In the genomic region with DNA sequence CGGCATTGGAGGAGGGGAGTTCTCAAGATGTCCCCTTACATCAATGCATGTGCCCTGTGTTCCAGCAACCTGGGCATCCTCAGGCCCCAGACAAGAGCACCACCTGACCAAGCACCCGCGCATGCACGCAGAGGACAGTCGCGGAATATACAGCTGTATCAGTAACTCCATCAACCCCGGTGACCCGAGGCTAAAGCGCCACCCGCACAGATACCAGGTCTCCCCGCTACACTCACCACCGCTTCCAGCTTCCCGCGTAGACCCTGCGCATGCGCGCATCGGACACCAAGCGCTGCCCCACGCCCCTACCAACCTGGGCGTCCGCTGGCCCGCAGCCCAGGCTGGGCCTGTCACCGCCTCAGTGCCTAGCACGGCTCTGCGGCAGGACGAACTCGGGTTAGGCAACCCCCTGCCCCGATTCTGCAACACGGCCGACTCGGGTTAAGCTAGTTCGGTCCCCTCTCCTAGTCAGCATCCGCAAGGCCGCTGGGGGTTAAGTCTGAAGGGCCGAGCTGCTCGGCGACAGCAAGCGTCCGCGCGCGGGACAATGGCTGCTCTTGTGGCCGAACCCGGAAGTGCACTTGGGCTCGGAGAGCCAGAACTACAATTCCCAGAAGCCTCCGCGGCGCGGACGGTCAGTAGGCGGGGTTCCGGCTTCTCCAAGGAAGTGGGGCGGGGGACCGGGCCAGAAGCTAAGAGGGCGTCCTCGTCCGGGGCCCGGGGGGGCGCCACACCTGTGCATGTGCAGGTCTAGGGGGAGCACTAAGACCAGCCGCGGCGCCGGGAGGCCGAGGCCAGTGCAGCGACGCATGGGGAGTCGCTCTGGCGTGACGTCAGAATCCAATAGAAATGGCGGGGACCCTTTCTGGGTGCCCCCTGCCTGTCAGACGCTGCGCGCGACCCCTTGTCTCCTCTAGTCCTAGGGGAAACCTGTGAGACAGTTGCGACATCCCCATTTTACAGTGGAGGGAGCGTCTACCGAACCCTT, we compare ENCODE assay signal across 8 cellular contexts. TPM values are rescaled to one million over a fixed set of nuclear protein-coding genes. Genes with fewer than 3 reads are reported as not detected.
A peak's percentile ranks its signal among the peaks of the same experiment; 100 is the strongest.
DNase-seq lines count a peak whose midpoint lies in the region; ATAC-seq and TF ChIP-seq lines count a peak whose summit lies in the region.

A gene (minus strand): TSS at position 561 of the 988 bp plus-strand sequence. CDS start 3,188 bp downstream, outside the sequence.

- peak within 1 kb of the TSS; percentile 95 to 98 (median 97) for H3K4me3 Mint-ChIP-seq in CD4-positive, CD25-positive, alpha-beta regulatory T cell

- peaks cover 17 to 45% (median 24%) of the 10 kb centered on the region in 4 donors for H3K4me1 Mint-ChIP-seq in CD4-positive, CD25-positive, alpha-beta regulatory T cell

- peaks cover 6% of the 10 kb centered on the region for H3K27me3 Mint-ChIP-seq in CD4-positive, CD25-positive, alpha-beta regulatory T cell

- peak; percentile 74 for TF ChIP-seq POLR2A in right lobe of liver (IDR thresholded peaks at IDR 0.05)

- peaks cover 37 to 45% of the 10 kb centered on the region in 2 experiments for H3K9me3 ChIP-seq in CD4-positive, CD25-positive, alpha-beta regulatory T cell (ENCODE audit: control insufficient read depth in 2 of 2, low read length in 2 of 2)
- peaks cover 0 to 11% (median 0%) of the 10 kb centered on the region in 4 donors for H3K9me3 ChIP-seq in right lobe of liver

- intact Hi-C loops in right lobe of liver (cut with DNase I) = no loop called here

- 2% methylated on average over 13 of the region's 78 CpGs for WGBS in right lobe of liver (ENCODE audit: insufficient coverage, low coverage, low lambda C conversion rate, missing lambda C conversion rate)

- H3K27ac ChIP-seq in CD4-positive, CD25-positive, alpha-beta regulatory T cell (ENCODE audit: insufficient read depth, low read length, poor library complexity, severe bottlenecking) = peak within 1 kb of the TSS; percentile 81
- H3K27ac ChIP-seq in right lobe of liver = peak within 1 kb of the TSS; percentile 81 to 92 (median 85)

- TF ChIP-seq CTCF in right lobe of liver (IDR thresholded peaks at IDR 0.05) = peak; percentile 31 to 78 (median 45)

- peak; percentile 90 to 97 (median 94) for DNase-seq in CD4-positive, CD25-positive, alpha-beta regulatory T cell
- peak; percentile 100 for DNase-seq in NCI-H748 (lab: John Stamatoyannopoulos, UW; ENCODE audit: unreplicated experiment)
- DNase-seq in activated CD4-positive, alpha-beta T cell treated with anti-CD3 and anti-CD28 coated beads, Interleukin-2, amount 50 U/mL, for 4 hours = peak; percentile 93 to 94
- DNase-seq in dermis microvascular lymphatic vessel endothelial cell (ENCODE audit: low read depth in 2 of 2) = peak; percentile 89 to 94
- DNase-seq in right lobe of liver = peak; percentile 96 to 97 (median 97)
- peak; percentile 95 for DNase-seq in stimulated activated CD4-positive, alpha-beta T cell treated with anti-CD3 and anti-CD28 coated beads, Interleukin-4, amount 100 ng/mL, for 24 hours

- peaks cover 0 to 57% (median 15%) of the 10 kb centered on the region in 7 donors for H3K9me3 Mint-ChIP-seq in CD4-positive, CD25-positive, alpha-beta regulatory T cell

- peaks cover 39% of the 10 kb centered on the region for H3K36me3 Mint-ChIP-seq in CD4-positive, CD25-positive, alpha-beta regulatory T cell

- peak within 1 kb of the TSS; percentile 82 to 93 (median 86) for H3K27ac Mint-ChIP-seq in CD4-positive, CD25-positive, alpha-beta regulatory T cell

- H3K4me1 ChIP-seq in CD4-positive, CD25-positive, alpha-beta regulatory T cell (ENCODE audit: control insufficient read depth, insufficient read depth, low read length, poor library complexity, severe bottlenecking) = peaks cover 19% of the 10 kb centered on the region
- H3K4me1 ChIP-seq in right lobe of liver = peaks cover 0 to 10% (median 4%) of the 10 kb centered on the region in 4 donors

- ATAC-seq in CD4-positive, CD25-positive, alpha-beta regulatory T cell (ENCODE audit: low read depth in 2 of 2) = peak; percentile 92 to 93
- peak; percentile 83 for ATAC-seq in GM19372 (IDR thresholded peaks at IDR 0.05; ENCODE audit: low read depth, unreplicated experiment)
- peak; percentile 82 for ATAC-seq in HG03521 (IDR thresholded peaks at IDR 0.05; ENCODE audit: unreplicated experiment)
- peak; percentile 96 to 99 (median 97) for ATAC-seq in right lobe of liver

- H3K36me3 ChIP-seq in CD4-positive, CD25-positive, alpha-beta regulatory T cell (ENCODE audit: control insufficient read depth, insufficient read depth, low read length) = peaks cover 30% of the 10 kb centered on the region
- H3K36me3 ChIP-seq in right lobe of liver = peaks cover 0 to 14% (median 5%) of the 10 kb centered on the region in 4 donors

- peaks cover 5% of the 10 kb centered on the region for H3K27me3 ChIP-seq in CD4-positive, CD25-positive, alpha-beta regulatory T cell (ENCODE audit: control insufficient read depth, insufficient read depth, low read length)
- H3K27me3 ChIP-seq in right lobe of liver = no peaks in the 10 kb centered on the region

- H3K4me3 ChIP-seq in CD4-positive, CD25-positive, alpha-beta regulatory T cell (ENCODE audit: low read depth, low read length) = peak within 1 kb of the TSS; percentile 76
- peak within 1 kb of the TSS; percentile 70 to 95 (median 76) for H3K4me3 ChIP-seq in right lobe of liver

RNA-seq across cellular contexts. Expression of the gene that starts here (rescaled TPM):
- total RNA-seq in CD4-positive, CD25-positive, alpha-beta regulatory T cell = 5.8 TPM
- polyA plus RNA-seq in CD4-positive, CD25-positive, alpha-beta regulatory T cell = 10 to 100 TPM in 3 of 4 donors, 1 to 10 TPM in 1; 9.5 to 11.5 (median 10.6) TPM
- 5.5 and 6.6 TPM in 2 replicates for total RNA-seq in dermis microvascular lymphatic vessel endothelial cell
- 1 to 10 TPM; 2.4 to 4.1 (median 3.3) TPM for total RNA-seq in right lobe of liver

Comparison
In these comparisons a context has a peak if more than half of its experiments do, and no peak if none do; other contexts are left out.
1. Peak in every context shown above with its lines: DNase-seq, ATAC-seq, H3K4me3 ChIP-seq and H3K27ac ChIP-seq.